ENCODE assay signal across 8 cellular contexts in the genomic region with DNA sequence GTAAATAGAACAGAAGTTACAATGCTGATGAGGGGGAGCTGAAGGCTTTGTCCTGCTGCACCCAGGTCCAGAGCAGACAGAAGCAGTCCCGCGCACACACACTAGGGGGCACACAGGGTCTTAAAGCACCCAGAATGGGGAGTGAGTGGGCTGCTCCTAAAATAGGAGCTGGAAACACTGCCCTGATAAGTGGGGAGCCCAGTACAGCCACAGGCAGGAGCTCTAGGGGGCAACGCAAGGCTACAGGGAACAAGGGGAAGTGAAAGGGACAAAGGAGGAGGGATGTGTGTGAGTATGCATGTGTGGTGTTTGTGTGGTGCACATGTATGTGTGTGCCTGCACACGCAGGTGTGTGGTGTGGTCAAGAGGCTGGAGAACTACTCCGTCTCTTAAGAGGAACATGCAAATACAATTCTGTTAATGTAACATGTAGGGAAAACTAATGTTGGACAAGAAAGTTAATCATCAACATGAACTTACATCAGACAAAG.
DNase-seq lines count a peak whose midpoint lies in the region; ATAC-seq and TF ChIP-seq lines count a peak whose summit lies in the region.

No MANE protein-coding gene starts in this region.

- H4K5ac ChIP-seq in mesendoderm (ENCODE audit: low read length) = no peak overlapping the region

- no CpG with 5 or more reads among the region's 5 CpGs for WGBS in mesendoderm (ENCODE audit: extremely low coverage, insufficient coverage, low lambda C conversion rate)
- 36 to 60% (median 56%) methylated on average over 5 of the region's 5 CpGs for WGBS in psoas muscle, 3 donors

- no peak overlapping the region for H2BK5ac ChIP-seq in mesendoderm (ENCODE audit: low read length)

- POLR2A ChIA-PET in GM10248 (lab: Yijun Ruan, JAX) = no interaction called here
- POLR2A ChIA-PET in CD8-positive, alpha-beta memory T cell (lab: Charles Lee) = no interaction called here

- H3K27ac ChIP-seq in mesendoderm (ENCODE audit: low read depth, low read length) (no peak overlapping the region), psoas muscle (no peak overlapping the region)
- H3K27ac ChIP-seq in CD8-positive, alpha-beta memory T cell (ENCODE audit: low read depth, low read length) = no peak overlapping the region

- H4K8ac ChIP-seq in mesendoderm (ENCODE audit: low read depth, low read length) = no peak overlapping the region

- H3K18ac ChIP-seq in mesendoderm (ENCODE audit: low read length) = no peak overlapping the region

- peak; percentile 49 for TF ChIP-seq CTCF in GM10248 (IDR thresholded peaks at IDR 0.05; ENCODE audit: control extremely low read depth, extremely low read depth, low read depth, missing control alignments)
- TF ChIP-seq CTCF in brain (conservative IDR thresholded peaks at IDR 0.05) = peak; percentile 54 to 72
- TF ChIP-seq CTCF in psoas muscle (IDR thresholded peaks at IDR 0.05) = no peak

- no peak overlapping the region for H3K4ac ChIP-seq in mesendoderm (ENCODE audit: low read depth, low read length)

- peaks cover 3% of the 10 kb centered on the region for H3K27me3 Mint-ChIP-seq in brain
- H3K27me3 Mint-ChIP-seq in CD8-positive, alpha-beta memory T cell = peaks cover 5 to 7% of the 10 kb centered on the region in 2 donors

- intact Hi-C loops in psoas muscle (cut with DNase I) = no loop called here

- no peak overlapping the region for H3K4me3 ChIP-seq in mesendoderm (ENCODE audit: low read length)
- no peak overlapping the region for H3K4me3 ChIP-seq in psoas muscle
- H3K4me3 ChIP-seq in CD8-positive, alpha-beta memory T cell (ENCODE audit: low read length) = no peak overlapping the region

- no peak overlapping the region for H2BK15ac ChIP-seq in mesendoderm (replicated peaks; ENCODE audit: low read depth)

- CTCF ChIA-PET in GM10248 (lab: Yijun Ruan, JAX) = interaction anchor here (0.9 to 2.0 kb wide), 16 partner anchors 8 to 282 kb away, joined by 3 to 11 read pairs (median 4); partner anchors contain the start of gene ROR2
- CTCF ChIA-PET in CD8-positive, alpha-beta memory T cell (lab: Charles Lee) = no interaction called here

- H3K36me3 ChIP-seq in mesendoderm (ENCODE audit: control insufficient read depth, insufficient read depth, low read length) (peaks cover 4% of the 10 kb centered on the region), psoas muscle (ENCODE audit: insufficient read depth in 1 of 2, low read depth in 1 of 2) (no peaks in the 10 kb centered on the region)
- no peaks in the 10 kb centered on the region for H3K36me3 ChIP-seq in CD8-positive, alpha-beta memory T cell (ENCODE audit: insufficient read depth, low read length)

- H3K36me3 Mint-ChIP-seq in brain = no peaks in the 10 kb centered on the region
- H3K36me3 Mint-ChIP-seq in CD8-positive, alpha-beta memory T cell = no peaks in the 10 kb centered on the region

- peak; percentile 72 for ATAC-seq in HG02642 (IDR thresholded peaks at IDR 0.05; ENCODE audit: poor library complexity, unreplicated experiment)
- ATAC-seq in psoas muscle = no peak

- no peaks in the 10 kb centered on the region for H3K9me3 ChIP-seq in psoas muscle
- H3K9me3 ChIP-seq in CD8-positive, alpha-beta memory T cell (ENCODE audit: low read length) = no peaks in the 10 kb centered on the region

- no peak overlapping the region for H3K23ac ChIP-seq in mesendoderm (ENCODE audit: low read length)

- H2AK5ac ChIP-seq in mesendoderm (ENCODE audit: low read length) = no peak overlapping the region

- no peak overlapping the region for H3K56ac ChIP-seq in mesendoderm (ENCODE audit: low read length)

- H3K9me3 Mint-ChIP-seq in brain = no peaks in the 10 kb centered on the region
- peaks cover 0 to 8% (median 3%) of the 10 kb centered on the region in 5 donors for H3K9me3 Mint-ChIP-seq in CD8-positive, alpha-beta memory T cell

- H3K4me3 Mint-ChIP-seq in brain = no peak overlapping the region
- H3K4me3 Mint-ChIP-seq in CD8-positive, alpha-beta memory T cell = no peak overlapping the region

- H3K79me2 ChIP-seq in mesendoderm (ENCODE audit: control insufficient read depth, insufficient read depth, low read length) = peaks cover 3% of the 10 kb centered on the region

- DNase-seq in A172 (ENCODE audit: low spot score) = peak; percentile 38
- DNase-seq in GM10248 (ENCODE audit: extremely low spot score) = peak; percentile 65
- DNase-seq in NCI-H774 (lab: John Stamatoyannopoulos, UW) = peak; percentile 3
- DNase-seq in mesendoderm = peak; percentile 82
- DNase-seq in psoas muscle = no peak
- DNase-seq in CD8-positive, alpha-beta memory T cell = no peak

- H3K4me1 ChIP-seq in mesendoderm (ENCODE audit: control insufficient read depth, low read depth, low read length) = no peaks in the 10 kb centered on the region
- no peaks in the 10 kb centered on the region for H3K4me1 ChIP-seq in psoas muscle
- no peaks in the 10 kb centered on the region for H3K4me1 ChIP-seq in CD8-positive, alpha-beta memory T cell (ENCODE audit: insufficient read depth, low read length)

- no peaks in the 10 kb centered on the region for H3K4me1 Mint-ChIP-seq in brain
- no peaks in the 10 kb centered on the region for H3K4me1 Mint-ChIP-seq in CD8-positive, alpha-beta memory T cell

- H3K27ac Mint-ChIP-seq in brain = peak overlapping the region in 1 of 5 experiments; percentile 6
- no peak overlapping the region for H3K27ac Mint-ChIP-seq in CD8-positive, alpha-beta memory T cell

- no peak overlapping the region for H3K4me2 ChIP-seq in mesendoderm (ENCODE audit: low read length)

- H3K27me3 ChIP-seq in mesendoderm (ENCODE audit: insufficient read depth, low read length, poor library complexity) (no peaks in the 10 kb centered on the region), psoas muscle (ENCODE audit: insufficient read depth in 3 of 3, low read length in 2 of 3) (no peaks in the 10 kb centered on the region)
- no peaks in the 10 kb centered on the region for H3K27me3 ChIP-seq in CD8-positive, alpha-beta memory T cell (ENCODE audit: insufficient read depth, low read length, poor library complexity, severe bottlenecking)

- H3K79me1 ChIP-seq in mesendoderm (ENCODE audit: low read length) = peaks cover 20% of the 10 kb centered on the region

- no peak overlapping the region for H3K9ac ChIP-seq in mesendoderm (ENCODE audit: low read length)

- no peak overlapping the region for H2BK120ac ChIP-seq in mesendoderm (ENCODE audit: low read depth, low read length)

Comparison
In these comparisons a context has a peak if more than half of its experiments do, and no peak if none do; other contexts are left out.
1. DNase-seq: peak in A172 (single experiment), GM10248 (single experiment), NCI-H774 (single experiment) and mesendoderm (single experiment); none in psoas muscle (0 of 2) and CD8-positive, alpha-beta memory T cell (0 of 5).